9 cellular contexts compared by ENCODE assay signal in genomic region chr3:72176537-72177041, GRCh38.
DNase-seq lines count a peak whose midpoint lies in the region; ATAC-seq, FAIRE-seq and TF ChIP-seq lines count a peak whose summit lies in the region.
"Had no signal": no experiment of that assay in that cellular context is flagged by ENCODE, and none has a peak within 500 bp of the region (broad histone marks: within the 10 kb centered on the region; RNA-seq: fewer than 3 reads in every experiment).

No MANE protein-coding gene starts in this region.

- peak overlapping the region; percentile 34 for H3K4me2 ChIP-seq in keratinocyte (ENCODE audit: control insufficient read depth, extremely low read depth, insufficient read depth, low read depth, low read length)

- H4K20me1 ChIP-seq in keratinocyte (ENCODE audit: control insufficient read depth, extremely low read depth, insufficient read depth, low read length), result no peaks in the 10 kb centered on the region

- peaks cover 16 to 25% (median 20%) of the 10 kb centered on the region in 3 donors for H3K4me1 Mint-ChIP-seq in IgD-negative memory B cell

- H3K27me3 ChIP-seq in keratinocyte (ENCODE audit: control insufficient read depth, extremely low read depth, insufficient read depth, low read length), result peaks cover 27% of the 10 kb centered on the region

- H3K9ac ChIP-seq in keratinocyte (ENCODE audit: control insufficient read depth, extremely low read depth, insufficient read depth, low read length), result no peak overlapping the region

- dilution Hi-C loops in keratinocyte (cut with MboI; ENCODE audit: extremely low pct_ligation_motif_present, low sequenced_read_pairs), result no loop called here

- no peak for TF ChIP-seq CTCF in GM10248 (IDR thresholded peaks at IDR 0.05; ENCODE audit: control extremely low read depth, extremely low read depth, low read depth, missing control alignments)
- no peak for TF ChIP-seq CTCF in keratinocyte (optimal IDR thresholded peaks at IDR 0.05 in 1 of 3, IDR thresholded peaks at IDR 0.05 in 1 of 3, conservative IDR thresholded peaks at IDR 0.05 in 1 of 3; ENCODE audit: extremely low read depth in 1 of 3, insufficient read depth in 2 of 3, low read length in 3 of 3)

- no peaks in the 10 kb centered on the region for H3K36me3 Mint-ChIP-seq in IgD-negative memory B cell

- peak overlapping the region; percentile 33 to 90 (median 78) for H3K4me3 Mint-ChIP-seq in IgD-negative memory B cell

- H3K27me3 Mint-ChIP-seq in IgD-negative memory B cell, result peaks cover 31% of the 10 kb centered on the region

- POLR2A ChIA-PET in GM10248 (lab: Yijun Ruan, JAX), result interaction anchor here (1.8 kb wide), 1 partner anchor 12 kb away, joined by 7 read pairs; no protein-coding TSS in a partner anchor

- H3K79me2 ChIP-seq in keratinocyte (ENCODE audit: control insufficient read depth, insufficient read depth, low read length), result no peaks in the 10 kb centered on the region

- DNase-seq in GM10248 (ENCODE audit: extremely low spot score) (peak; percentile 75), keratinocyte (ENCODE audit: low read depth, low spot score) (no peak), RCC 7860 (ENCODE audit: low spot score) (no peak), Ammon's horn (ENCODE audit: low spot score) (no peak), UCSD-AML1 (lab: John Stamatoyannopoulos, UW; ENCODE audit: unreplicated experiment) (no peak)
- DNase-seq in activated T-cell treated with anti-CD3 and anti-CD28 coated beads, Interleukin-2, amount 50 U/mL, for 1 hour, result no peak
- DNase-seq: DND-41 had no signal

- no peak overlapping the region for H3K4me3 ChIP-seq in keratinocyte (ENCODE audit: control insufficient read depth in 2 of 3, extremely low read depth in 1 of 3, insufficient read depth in 2 of 3, low read depth in 1 of 3, low read length in 3 of 3)

- H3K9me1 ChIP-seq in keratinocyte (ENCODE audit: control insufficient read depth, extremely low read depth, insufficient read depth, low read length), result no peaks in the 10 kb centered on the region

- CTCF ChIA-PET in GM10248 (lab: Yijun Ruan, JAX), result interaction anchor here (1.4 kb wide), 3 partner anchors 21 to 301 kb away, joined by 3 to 4 read pairs (median 4); no protein-coding TSS in a partner anchor

- H3K9me3 Mint-ChIP-seq in IgD-negative memory B cell, result no peaks in the 10 kb centered on the region

- peaks cover 13% of the 10 kb centered on the region for H3K4me1 ChIP-seq in keratinocyte (ENCODE audit: control insufficient read depth, extremely low read depth, insufficient read depth, low read length)

- no peaks in the 10 kb centered on the region for H3K36me3 ChIP-seq in keratinocyte (ENCODE audit: control insufficient read depth in 2 of 2, extremely low read depth in 1 of 2, insufficient read depth in 2 of 2, low read length in 2 of 2)

- no peak overlapping the region for H3K27ac ChIP-seq in keratinocyte (ENCODE audit: control insufficient read depth, insufficient read depth, low read length)

- FAIRE-seq in keratinocyte (lab: Jason Lieb, UNC) (no peak), RCC 7860 (lab: Jason Lieb, UNC) (no peak)

- H2AFZ ChIP-seq in keratinocyte (ENCODE audit: control insufficient read depth, low read length), result no peak overlapping the region

- peak overlapping the region in 1 of 3 donors; percentile 73 for H3K27ac Mint-ChIP-seq in IgD-negative memory B cell

- ATAC-seq in GM21619 (IDR thresholded peaks at IDR 0.05; ENCODE audit: unreplicated experiment), result peak; percentile 94

- no peaks in the 10 kb centered on the region for H3K9me3 ChIP-seq in keratinocyte (ENCODE audit: control insufficient read depth, low read depth, low read length)
